ENCODE assay signal across 1 cellular context in the genomic region with DNA sequence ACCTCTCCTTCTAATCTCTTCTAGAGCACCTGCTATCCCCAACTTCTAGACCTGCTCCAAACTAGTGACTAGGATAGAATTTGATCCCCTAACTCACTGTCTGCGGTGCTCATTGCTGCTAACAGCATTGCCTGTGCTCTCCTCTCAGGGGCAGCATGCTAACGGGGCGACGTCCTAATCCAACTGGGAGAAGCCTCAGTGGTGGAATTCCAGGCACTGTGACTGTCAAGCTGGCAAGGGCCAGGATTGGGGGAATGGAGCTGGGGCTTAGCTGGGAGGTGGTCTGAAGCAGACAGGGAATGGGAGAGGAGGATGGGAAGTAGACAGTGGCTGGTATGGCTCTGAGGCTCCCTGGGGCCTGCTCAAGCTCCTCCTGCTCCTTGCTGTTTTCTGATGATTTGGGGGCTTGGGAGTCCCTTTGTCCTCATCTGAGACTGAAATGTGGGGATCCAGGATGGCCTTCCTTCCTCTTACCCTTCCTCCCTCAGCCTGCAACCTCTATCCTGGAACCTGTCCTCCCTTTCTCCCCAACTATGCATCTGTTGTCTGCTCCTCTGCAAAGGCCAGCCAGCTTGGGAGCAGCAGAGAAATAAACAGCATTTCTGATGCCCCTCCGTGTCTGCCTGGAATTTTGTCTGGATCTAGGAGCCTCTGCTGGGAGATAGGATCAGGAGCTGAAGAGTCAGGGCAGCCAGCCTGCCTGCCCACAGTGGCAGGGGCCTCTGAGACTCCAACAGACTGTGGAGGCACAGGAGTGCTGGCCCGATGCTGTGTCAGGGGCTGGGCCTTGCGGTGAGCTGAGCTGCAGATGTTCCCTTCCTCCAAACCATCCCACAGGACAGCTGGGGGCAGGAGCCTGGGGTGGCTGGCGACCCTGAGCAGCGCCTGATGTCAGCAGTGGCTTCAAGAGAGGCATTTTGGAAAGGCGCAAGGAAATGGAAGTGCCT.
TF ChIP-seq lines count a peak whose summit lies in the region.

No MANE protein-coding gene starts in this region.

TF ChIP-seq in A549, 52 proteins besides CTCF, POLR2A, EP300 and RAD21 (continued from another document):
- no peak for TF ChIP-seq CBX2 (IDR thresholded peaks at IDR 0.05; ENCODE audit: borderline replicate concordance, low read depth)
- no peak for TF ChIP-seq EHMT2 (IDR thresholded peaks at IDR 0.05; ENCODE audit: low read depth)
- TF ChIP-seq FOSB (CRISPR knock-in tag; IDR thresholded peaks at IDR 0.05): no peak
- no peak for TF ChIP-seq ZC3H11A (IDR thresholded peaks at IDR 0.05)
- no peak for TF ChIP-seq NFE2L2 (conservative IDR thresholded peaks at IDR 0.05; ENCODE audit: low read length)
- TF ChIP-seq HOXB5 (CRISPR knock-in tag; IDR thresholded peaks at IDR 0.05): no peak
- TF ChIP-seq BHLHE40 (IDR thresholded peaks at IDR 0.05; ENCODE audit: low read depth, low read length): no peak
- no peak for TF ChIP-seq CHD2 (IDR thresholded peaks at IDR 0.05; ENCODE audit: low read length, partially characterized antibody)
- no peak for TF ChIP-seq EHF (CRISPR knock-in tag; IDR thresholded peaks at IDR 0.05)
- no peak for TF ChIP-seq RNF2 (IDR thresholded peaks at IDR 0.05; ENCODE audit: borderline replicate concordance, low read depth)
